ENCODE assay signal across 11 cellular contexts in genomic region chr1:174976436-174977107, GRCh38. TPM values are rescaled to one million over a fixed set of nuclear protein-coding genes. Genes with fewer than 3 reads are reported as not detected.
DNase-seq lines count a peak whose midpoint lies in the region; ATAC-seq, FAIRE-seq and TF ChIP-seq lines count a peak whose summit lies in the region.
"Had no signal": no experiment of that assay in that cellular context is flagged by ENCODE, and none has a peak within 500 bp of the region (broad histone marks: within the 10 kb centered on the region; RNA-seq: fewer than 3 reads in every experiment).

No MANE protein-coding gene starts in this region.

- H3K9me3 ChIP-seq in right cardiac atrium (ENCODE audit: control insufficient read depth, low read length): no peaks in the 10 kb centered on the region
- H3K9me3 ChIP-seq: Caco-2 had no signal

- FAIRE-seq in H54 (lab: Jason Lieb, UNC): peak; percentile 85

- H3K4me3 ChIP-seq in right cardiac atrium (ENCODE audit: low read length): no peak overlapping the region

- H3K27ac ChIP-seq in right cardiac atrium (ENCODE audit: low read length): peak overlapping the region; percentile 37
- H3K27ac ChIP-seq: WERI-Rb-1 had no signal

- ATAC-seq in right cardiac atrium (peak; percentile 66 to 68), HG03571 (IDR thresholded peaks at IDR 0.05; ENCODE audit: unreplicated experiment) (no peak), GM19023 (IDR thresholded peaks at IDR 0.05; ENCODE audit: unreplicated experiment) (no peak)

- TF ChIP-seq POLR2A in H54 (IDR thresholded peaks at IDR 0.05; ENCODE audit: low read depth, low read length): no peak

- no peaks in the 10 kb centered on the region for H3K27me3 ChIP-seq in right cardiac atrium (ENCODE audit: control insufficient read depth, insufficient read depth)

- 63% methylated on average over 4 of the region's 4 CpGs for WGBS in right cardiac atrium

- H3K4me1 ChIP-seq in right cardiac atrium (ENCODE audit: control insufficient read depth, insufficient read depth, low read length): no peaks in the 10 kb centered on the region
- H3K4me1 ChIP-seq: Caco-2 had no signal

- DNase-seq in A172 (ENCODE audit: low spot score) (peak; percentile 56), H54 (ENCODE audit: insufficient read length, low spot score) (peak; percentile 26), amniotic epithelial cell (ENCODE audit: low read depth) (peak; percentile 80), right cardiac atrium (no peak), retina (no peak), ureter (ENCODE audit: low spot score) (no peak)
- DNase-seq: Caco-2, KBM-7, WERI-Rb-1 had no signal

- intact Hi-C loops in right cardiac atrium (cut with DNase I): no loop called here

RNA-seq across cellular contexts. Expression of gene CACYBP, which starts 23.2 kb away (rescaled TPM):
- total RNA-seq in A172 (2014; rRNA removed; shearing (Covaris generic)): 397 and 540 TPM in 2 replicates
- total RNA-seq in right cardiac atrium (10 to 100 TPM; 52.9 to 81.1 (median 73.4) TPM), ureter (54.1 TPM)
- 72.9 TPM for polyA plus RNA-seq in right cardiac atrium

RNA-seq across cellular contexts. Expression of gene MRPS14, which starts 46.7 kb away (rescaled TPM):
- 39.3 and 42.3 TPM in 2 replicates for total RNA-seq in A172 (2014; rRNA removed; shearing (Covaris generic))
- total RNA-seq in right cardiac atrium (10 to 100 TPM; 23.8 to 30.0 (median 26.7) TPM), ureter (39.8 TPM)
- polyA plus RNA-seq in right cardiac atrium: 23.7 TPM

Comparison
In these comparisons a context has a peak if more than half of its experiments do, and no peak if none do; other contexts are left out.
1. DNase-seq: peak in A172 (single experiment), H54 (single experiment) and amniotic epithelial cell (single experiment); none in right cardiac atrium (0 of 3), retina (single experiment) and ureter (single experiment).
2. ATAC-seq: peak in right cardiac atrium (2 of 2); none in HG03571 (single experiment) and GM19023 (single experiment).